Comparison of ENCODE assay signal across 8 cellular contexts in genomic region chr18:37270046-37270665, GRCh38.
A peak's percentile ranks its signal among the peaks of the same experiment; 100 is the strongest.
DNase-seq lines count a peak whose midpoint lies in the region; ATAC-seq, FAIRE-seq and TF ChIP-seq lines count a peak whose summit lies in the region.

No MANE protein-coding gene starts in this region.

- H3K4me3 ChIP-seq in coronary artery, result no peak overlapping the region

- peak; percentile 10 for DNase-seq in AG09319 (ENCODE audit: extremely low read depth, low read depth)
- peak; percentile 43 for DNase-seq in HuH-7 (ENCODE audit: low spot score)
- DNase-seq in activated naive CD4-positive, alpha-beta T cell treated with anti-CD3 and anti-CD28 coated beads for 36 hours, result peak; percentile 59
- peak; percentile 23 for DNase-seq in kidney glomerular epithelial cell (lab: John Stamatoyannopoulos, UW)
- no peak for DNase-seq in NCI-H1930 (lab: John Stamatoyannopoulos, UW)
- no peak for DNase-seq in H54 (ENCODE audit: insufficient read length, low spot score)
- no peak for DNase-seq in coronary artery (ENCODE audit: low spot score)

- ATAC-seq in HG03139 (IDR thresholded peaks at IDR 0.05; ENCODE audit: unreplicated experiment), result no peak

- H3K27ac ChIP-seq in coronary artery, result no peak overlapping the region

- intact Hi-C loops in activated naive CD4-positive, alpha-beta T cell treated with anti-CD3 and anti-CD28 coated beads for 36 hours (cut with micrococcal nuclease), result no loop called here

- CTCF ChIA-PET in activated naive CD4-positive, alpha-beta T cell treated with anti-CD3 and anti-CD28 coated beads for 36 hours (lab: Charles Lee), result no interaction called here

- no peak for TF ChIP-seq POLR2A in H54 (IDR thresholded peaks at IDR 0.05; ENCODE audit: low read depth, low read length)

- peaks cover 17% of the 10 kb centered on the region for H3K27me3 Mint-ChIP-seq in activated naive CD4-positive, alpha-beta T cell treated with anti-CD3 and anti-CD28 coated beads for 36 hours (ENCODE audit: low read depth)

- no peak overlapping the region for H3K27ac Mint-ChIP-seq in activated naive CD4-positive, alpha-beta T cell treated with anti-CD3 and anti-CD28 coated beads for 36 hours

- no peak for FAIRE-seq in H54 (lab: Jason Lieb, UNC)

- H3K4me1 Mint-ChIP-seq in activated naive CD4-positive, alpha-beta T cell treated with anti-CD3 and anti-CD28 coated beads for 36 hours (ENCODE audit: low read depth), result no peaks in the 10 kb centered on the region

- no peak overlapping the region for H3K4me3 Mint-ChIP-seq in activated naive CD4-positive, alpha-beta T cell treated with anti-CD3 and anti-CD28 coated beads for 36 hours

- H3K9me3 Mint-ChIP-seq in activated naive CD4-positive, alpha-beta T cell treated with anti-CD3 and anti-CD28 coated beads for 36 hours, result peaks cover under 1% of the 10 kb centered on the region

- TF ChIP-seq CTCF in AG09319 (IDR thresholded peaks at IDR 0.05; ENCODE audit: low read depth, low read length), result no peak
- TF ChIP-seq CTCF in coronary artery (IDR thresholded peaks at IDR 0.05), result no peak

- peaks cover 2% of the 10 kb centered on the region for H3K36me3 Mint-ChIP-seq in activated naive CD4-positive, alpha-beta T cell treated with anti-CD3 and anti-CD28 coated beads for 36 hours (ENCODE audit: low read depth)

Comparison
In these comparisons a context has a peak if more than half of its experiments do, and no peak if none do; other contexts are left out.
1. DNase-seq: peak in AG09319 (single experiment), HuH-7 (single experiment), activated naive CD4-positive, alpha-beta T cell treated with anti-CD3 and anti-CD28 coated beads for 36 hours (single experiment) and kidney glomerular epithelial cell (single experiment); none in NCI-H1930 (0 of 2), H54 (single experiment) and coronary artery (single experiment).